ENCODE assay signal across 27 cellular contexts in genomic region chr4:55879224-55879623, GRCh38. TPM values are rescaled to one million over a fixed set of nuclear protein-coding genes. Genes with fewer than 3 reads are reported as not detected.
DNase-seq lines count a peak whose midpoint lies in the region; ATAC-seq, FAIRE-seq and TF ChIP-seq lines count a peak whose summit lies in the region.
"Had no signal": no experiment of that assay in that cellular context is flagged by ENCODE, and none has a peak within 500 bp of the region (broad histone marks: within the 10 kb centered on the region; RNA-seq: fewer than 3 reads in every experiment).

No MANE protein-coding gene starts in this region.

- H3K23ac ChIP-seq in H9 (ENCODE audit: insufficient read length, low read depth, low read length) (no peak overlapping the region), mesendoderm (ENCODE audit: low read length) (no peak overlapping the region)

- H3K4me3 ChIP-seq in mesendoderm (ENCODE audit: low read length): no peak overlapping the region
- H3K4me3 ChIP-seq: GM23248 had no signal

- H3K4me1 Mint-ChIP-seq in H9: peaks cover 2 to 5% of the 10 kb centered on the region in 2 experiments; a peak in 3 of 4 replicates
- H3K4me1 Mint-ChIP-seq in stimulated activated memory B cell treated with anti-CD40 and anti-IgM and Interleukin-4, amounts not matched to agents 10 μg/mL and 1 μg/mL and 100 μg/mL, for 72 hours: no peaks in the 10 kb centered on the region

- no peak overlapping the region for H4K5ac ChIP-seq in H9 (ENCODE audit: insufficient read length, low read depth, low read length)
- no peak overlapping the region for H4K5ac ChIP-seq in mesendoderm (ENCODE audit: low read length)

- DNase-seq in H9 (no peak), mesendoderm (peak; percentile 23), D721Med (ENCODE audit: insufficient read length, low spot score) (no peak), T1000 (lab: John Stamatoyannopoulos, UW) (no peak)
- no peak for DNase-seq in stimulated activated CD8-positive, alpha-beta memory T cell treated with anti-CD3 and anti-CD28 coated beads, Interleukin-4, amount 100 ng/mL, for 48 hours
- DNase-seq: ACHN; Caco-2; CD4-positive, alpha-beta T cell; DMS153; DMS79; GF-D8; GM23248; HFFc6; IMR-90; Karpas-422; KBM-7 had no signal

- H3K27ac ChIP-seq in H9 (ENCODE audit: insufficient read length, low read depth, low read length) (no peak overlapping the region), mesendoderm (ENCODE audit: low read depth, low read length) (no peak overlapping the region)
- H3K27ac ChIP-seq: C4-2B, GM23248, HL-60 had no signal

- H3K4me1 ChIP-seq in H9 (ENCODE audit: insufficient read depth, low read length) (no peaks in the 10 kb centered on the region), mesendoderm (ENCODE audit: control insufficient read depth, low read depth, low read length) (no peaks in the 10 kb centered on the region)
- H3K4me1 ChIP-seq: Caco-2 had no signal

- H3K27me3 Mint-ChIP-seq in H9 (ENCODE audit: low read depth): no peaks in the 10 kb centered on the region; the same call in 1 of the 2 replicates
- no peaks in the 10 kb centered on the region for H3K27me3 Mint-ChIP-seq in stimulated activated memory B cell treated with anti-CD40 and anti-IgM and Interleukin-4, amounts not matched to agents 10 μg/mL and 1 μg/mL and 100 μg/mL, for 72 hours
- H3K27me3 Mint-ChIP-seq: CD4-positive, alpha-beta T cell had no signal

- no peak overlapping the region for H2BK12ac ChIP-seq in H9 (ENCODE audit: insufficient read length, low read depth, low read length)

- H3K56ac ChIP-seq in H9 (ENCODE audit: insufficient read length, low read depth, low read length): no peak overlapping the region
- no peak overlapping the region for H3K56ac ChIP-seq in mesendoderm (ENCODE audit: low read length)

- no peak overlapping the region for H2BK20ac ChIP-seq in H9 (ENCODE audit: low read depth, low read length, poor library complexity, severe bottlenecking)

- peak overlapping the region in 2 of 3 experiments; percentile 3 to 83; a peak in 2 of 7 replicates for H3K27ac Mint-ChIP-seq in H9
- H3K27ac Mint-ChIP-seq in stimulated activated memory B cell treated with anti-CD40 and anti-IgM and Interleukin-4, amounts not matched to agents 10 μg/mL and 1 μg/mL and 100 μg/mL, for 72 hours: peak overlapping the region; percentile 12
- H3K27ac Mint-ChIP-seq: CD4-positive, alpha-beta T cell; HFFc6 had no signal

- H3K4me2 ChIP-seq in H9 (ENCODE audit: insufficient read depth, insufficient read length, low read length) (no peak overlapping the region), mesendoderm (ENCODE audit: low read length) (no peak overlapping the region)

- H3K4ac ChIP-seq in H9 (ENCODE audit: low read depth, low read length) (no peak overlapping the region), mesendoderm (ENCODE audit: low read depth, low read length) (no peak overlapping the region)

- no peak overlapping the region for H2BK5ac ChIP-seq in H9 (ENCODE audit: insufficient read length, low read length)
- no peak overlapping the region for H2BK5ac ChIP-seq in mesendoderm (ENCODE audit: low read length)

- H3K9me3 Mint-ChIP-seq in H9: peaks cover 0 to 2% of the 10 kb centered on the region in 2 experiments; a peak in 3 of 5 replicates
- H3K9me3 Mint-ChIP-seq in stimulated activated memory B cell treated with anti-CD40 and anti-IgM and Interleukin-4, amounts not matched to agents 10 μg/mL and 1 μg/mL and 100 μg/mL, for 72 hours: no peaks in the 10 kb centered on the region
- H3K9me3 Mint-ChIP-seq: CD4-positive, alpha-beta T cell; HFFc6 had no signal

- no peak overlapping the region for H2BK120ac ChIP-seq in H9 (ENCODE audit: low read depth, low read length, poor library complexity, severe bottlenecking)
- H2BK120ac ChIP-seq in mesendoderm (ENCODE audit: low read depth, low read length): no peak overlapping the region

- H3K23me2 ChIP-seq in H9 (ENCODE audit: insufficient read length, low read depth, low read length, poor library complexity, severe bottlenecking): peaks cover 2% of the 10 kb centered on the region

- H4K20me1 ChIP-seq in H9 (ENCODE audit: control insufficient read depth, insufficient read depth, insufficient read length): no peaks in the 10 kb centered on the region

- TF ChIP-seq CTCF in H9 (conservative IDR thresholded peaks at IDR 0.05) (no peak), D721Med (IDR thresholded peaks at IDR 0.05; ENCODE audit: insufficient read depth, missing control alignments) (no peak)

- H3K36me3 Mint-ChIP-seq in H9 (ENCODE audit: insufficient read depth in 1 of 3, low read depth in 3 of 3): peaks cover 20 to 31% (median 27%) of the 10 kb centered on the region in 3 experiments
- peaks cover 54% of the 10 kb centered on the region for H3K36me3 Mint-ChIP-seq in stimulated activated memory B cell treated with anti-CD40 and anti-IgM and Interleukin-4, amounts not matched to agents 10 μg/mL and 1 μg/mL and 100 μg/mL, for 72 hours

- no peaks in the 10 kb centered on the region for H3K9me3 ChIP-seq in H9 (ENCODE audit: control insufficient read depth, low read depth, low read length)
- H3K9me3 ChIP-seq: Caco-2 had no signal

- no peak overlapping the region for H4K91ac ChIP-seq in H9 (ENCODE audit: insufficient read length, low read depth, low read length)

- H2AK5ac ChIP-seq in H9 (ENCODE audit: insufficient read length, low read length) (no peak overlapping the region), mesendoderm (ENCODE audit: low read length) (no peak overlapping the region)

- H2BK15ac ChIP-seq in H9 (ENCODE audit: low read depth, low read length): no peak overlapping the region
- H2BK15ac ChIP-seq in mesendoderm (replicated peaks; ENCODE audit: low read depth): no peak overlapping the region

- H4K8ac ChIP-seq in H9 (replicated peaks; ENCODE audit: insufficient read length, low read depth, low read length): no peak overlapping the region
- H4K8ac ChIP-seq in mesendoderm (ENCODE audit: low read depth, low read length): no peak overlapping the region

- ATAC-seq in esophagus mucosa (peak; percentile 15), HG03025 (IDR thresholded peaks at IDR 0.05; ENCODE audit: low FRiP score, unreplicated experiment) (no peak)
- no peak for ATAC-seq in stimulated activated memory B cell treated with anti-CD40 and anti-IgM and Interleukin-4, amounts not matched to agents 10 μg/mL and 1 μg/mL and 100 μg/mL, for 72 hours
- ATAC-seq: HCT116 had no signal

- no peak overlapping the region for H3K9ac ChIP-seq in H9 (ENCODE audit: extremely low read depth, insufficient read length, low read length)
- H3K9ac ChIP-seq in mesendoderm (ENCODE audit: low read length): no peak overlapping the region
- H3K9ac ChIP-seq: GM23248 had no signal

- H3K36me3 ChIP-seq in mesendoderm (ENCODE audit: control insufficient read depth, insufficient read depth, low read length): no peaks in the 10 kb centered on the region

- no peaks in the 10 kb centered on the region for H3K79me2 ChIP-seq in H9 (ENCODE audit: insufficient read depth, low read length)
- H3K79me2 ChIP-seq in mesendoderm (ENCODE audit: control insufficient read depth, insufficient read depth, low read length): no peaks in the 10 kb centered on the region

- no peak overlapping the region for H3K14ac ChIP-seq in H9 (ENCODE audit: insufficient read depth, low read length)

- no peak overlapping the region for H2AFZ ChIP-seq in H9 (ENCODE audit: low read length)
- H2AFZ ChIP-seq: GM23248 had no signal

- whole genome bisulfite sequencing in H9 (ENCODE audit: extremely low coverage, insufficient read length, low lambda C conversion rate): no CpG with 5 or more reads among the region's 3 CpGs
- no CpG with 5 or more reads among the region's 3 CpGs for WGBS in mesendoderm (ENCODE audit: extremely low coverage, insufficient coverage, low lambda C conversion rate)

- H3K79me1 ChIP-seq in H9 (ENCODE audit: insufficient read depth, low read depth, low read length, poor library complexity, severe bottlenecking) (no peaks in the 10 kb centered on the region), mesendoderm (ENCODE audit: low read length) (no peaks in the 10 kb centered on the region)

- FAIRE-seq in D721Med (lab: Jason Lieb, UNC): no peak
- FAIRE-seq: GM19239, H54 had no signal

- H3K18ac ChIP-seq in H9 (ENCODE audit: insufficient read length, low read depth, low read length): no peak overlapping the region
- H3K18ac ChIP-seq in mesendoderm (ENCODE audit: low read length): no peak overlapping the region

- no peaks in the 10 kb centered on the region for H3K27me3 ChIP-seq in H9 (ENCODE audit: insufficient read depth, low read length)
- H3K27me3 ChIP-seq in mesendoderm (ENCODE audit: insufficient read depth, low read length, poor library complexity): no peaks in the 10 kb centered on the region

- H3K4me3 Mint-ChIP-seq in H9: no peak overlapping the region
- no peak overlapping the region for H3K4me3 Mint-ChIP-seq in stimulated activated memory B cell treated with anti-CD40 and anti-IgM and Interleukin-4, amounts not matched to agents 10 μg/mL and 1 μg/mL and 100 μg/mL, for 72 hours
- H3K4me3 Mint-ChIP-seq: CD4-positive, alpha-beta T cell; HFFc6 had no signal

- H3T11ph ChIP-seq in H9 (ENCODE audit: low read length): no peak overlapping the region

RNA-seq across cellular contexts. Expression of gene EXOC1, which starts 25.8 kb away (rescaled TPM):
- total RNA-seq in H9 (2021) (17.5 and 21.2 TPM in 2 replicates), esophagus mucosa (39.6 TPM)
- polyA plus RNA-seq in mesendoderm (2013, experiment 1 of 2): 11.9 TPM
- polyA plus RNA-seq in mesendoderm (2013, experiment 2 of 2): 12.3 TPM

RNA-seq across cellular contexts. Expression of gene EXOC1L, which starts 59.6 kb away (rescaled TPM):
- total RNA-seq in H9 (2021): not detected in 2 replicates
- total RNA-seq in esophagus mucosa: not detected
- polyA plus RNA-seq in mesendoderm (2013, experiment 1 of 2): 0.13 TPM
- 0.10 TPM for polyA plus RNA-seq in mesendoderm (2013, experiment 2 of 2)
- total RNA-seq: Caco-2; CD4-positive, alpha-beta T cell; Daoy; GM23248; HFFc6; HT1080; IMR-90 had no signal
- polyA plus RNA-seq: BJ, GM23248, IMR-90 had no signal
